ENCODE assay signal across 12 cellular contexts in genomic region chr15:98994892-98995291, GRCh38. TPM values are rescaled to one million over a fixed set of nuclear protein-coding genes. Genes with fewer than 3 reads are reported as not detected.
"Had no signal": no experiment of that assay in that cellular context is flagged by ENCODE, and none has a peak within 500 bp of the region (broad histone marks: within the 10 kb centered on the region; RNA-seq: fewer than 3 reads in every experiment).

No MANE protein-coding gene starts in this region.

- H3K27ac ChIP-seq: GM23248 had no signal

- H3K4me2 ChIP-seq: GM23338 had no signal

- ATAC-seq: GM23338, HCT116 had no signal

- H2AFZ ChIP-seq: GM23248, GM23338 had no signal

- FAIRE-seq: H1, H54 had no signal

- H3K4me1 ChIP-seq: HAP-1 had no signal

- H3K36me3 ChIP-seq: HAP-1 had no signal

- H3K9ac ChIP-seq: GM23248 had no signal

- H3K9me3 ChIP-seq: HAP-1 had no signal

- H3K4me3 ChIP-seq: GM23248, GM23338, HAP-1 had no signal

- DNase-seq: GM23248, GOT3, H7, H9, HCEC 1CT, HFFc6 had no signal

RNA-seq across cellular contexts. Expression of gene PGPEP1L, which starts 12.7 kb away (rescaled TPM):
- total RNA-seq: GM23248, GM23338, H4, H7, H9, HFFc6 had no signal
